18 cellular contexts compared by ENCODE assay signal in the genomic region with DNA sequence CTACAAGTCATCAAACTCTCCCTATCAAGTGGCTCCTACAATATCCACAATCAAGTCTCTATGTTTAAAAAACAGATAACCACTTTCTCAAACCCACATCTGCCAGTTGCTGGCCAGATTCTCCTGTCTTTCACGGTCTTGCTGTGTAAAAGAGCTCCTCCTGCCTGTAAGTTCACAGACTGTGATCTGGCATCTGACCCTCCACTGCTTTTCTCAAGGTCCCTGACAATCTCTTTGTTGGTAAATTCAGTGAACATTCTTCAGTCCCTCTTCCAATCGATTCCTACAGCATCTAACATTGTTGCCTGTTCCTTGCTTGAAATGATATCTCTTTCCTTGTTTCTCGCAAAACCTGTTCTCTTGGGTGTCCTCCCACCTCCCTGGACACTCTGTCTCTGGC. TPM values are rescaled to one million over a fixed set of nuclear protein-coding genes. Genes with fewer than 3 reads are reported as not detected.
A peak's percentile ranks its signal among the peaks of the same experiment; 100 is the strongest.
DNase-seq lines count a peak whose midpoint lies in the region; ATAC-seq, FAIRE-seq and TF ChIP-seq lines count a peak whose summit lies in the region.
"Had no signal": no experiment of that assay in that cellular context is flagged by ENCODE, and none has a peak within 500 bp of the region (broad histone marks: within the 10 kb centered on the region; RNA-seq: fewer than 3 reads in every experiment).

No MANE protein-coding gene starts in this region.

- peaks cover 3 to 7% (median 6%) of the 10 kb centered on the region in 3 donors for H3K27me3 Mint-ChIP-seq in CD14-positive monocyte (ENCODE audit: low read depth in 3 of 3)

- TF ChIP-seq EP300 in HepG2 (IDR thresholded peaks at IDR 0.05; ENCODE audit: low read depth in 2 of 2, low read length in 2 of 2) (no peak), HepG2 (CRISPR knock-in tag; IDR thresholded peaks at IDR 0.05; ENCODE audit: borderline replicate concordance) (no peak)

- H3K4me3 Mint-ChIP-seq in CD14-positive monocyte = no peak overlapping the region

- no peaks in the 10 kb centered on the region for H3K9me2 ChIP-seq in PC-3 (replicated peaks; ENCODE audit: low read length)

- H3K27ac Mint-ChIP-seq in CD14-positive monocyte = no peak overlapping the region

- intact Hi-C loops in left cardiac atrium (cut with DNase I) = loop anchor here (5.0 to 10.0 kb wide), 3 partner anchors 45 to 228 kb away; no protein-coding TSS in a partner anchor
- intact Hi-C loops in PC-3 (cut with micrococcal nuclease) = loop anchor here (5.0 kb wide), 1 partner anchor 55 kb away; no protein-coding TSS in a partner anchor
- intact Hi-C loops in CD14-positive monocyte (cut with micrococcal nuclease) = no loop called here
- intact Hi-C loops in HepG2 (cut with micrococcal nuclease; ENCODE audit: unreplicated experiment) = no loop called here

- FAIRE-seq in HepG2 (lab: Jason Lieb, UNC) = no peak

- H3K79me2 ChIP-seq in PC-3 (ENCODE audit: low read length) (no peaks in the 10 kb centered on the region), HepG2 (ENCODE audit: insufficient read depth, low read length) (no peaks in the 10 kb centered on the region)

- no peaks in the 10 kb centered on the region for H3K9me3 ChIP-seq in cardiac muscle cell (ENCODE audit: low read depth)
- H3K9me3 ChIP-seq in PC-3 (ENCODE audit: low read length) = no peaks in the 10 kb centered on the region
- H3K9me3 ChIP-seq in skeletal muscle tissue (ENCODE audit: control insufficient read depth in 3 of 3, low read length in 3 of 3) = no peaks in the 10 kb centered on the region
- no peaks in the 10 kb centered on the region for H3K9me3 ChIP-seq in HepG2 (ENCODE audit: low read length)

- H3K4me1 ChIP-seq in cardiac muscle cell (ENCODE audit: low read depth) (peaks cover 10% of the 10 kb centered on the region), PC-3 (ENCODE audit: insufficient read depth, low read length) (peaks cover 15% of the 10 kb centered on the region), skeletal muscle tissue (ENCODE audit: control insufficient read depth in 3 of 3, insufficient read depth in 3 of 3, low read length in 3 of 3) (peaks cover 7 to 27% (median 11%) of the 10 kb centered on the region in 3 donors), HepG2 (ENCODE audit: insufficient read depth, low read length) (no peaks in the 10 kb centered on the region)

- POLR2A ChIA-PET in PC-3 (lab: Charles Lee; ENCODE audit: unreplicated experiment) = no interaction called here
- POLR2A ChIA-PET in HepG2 (lab: Yijun Ruan, JAX) = no interaction called here

- DNase-seq in cardiac muscle cell (ENCODE audit: low read depth in 1 of 2, low spot score in 1 of 2) = peak; percentile 23 to 42
- no peak for DNase-seq in left cardiac atrium
- peak; percentile 37 for DNase-seq in PC-3
- DNase-seq in fibroblast of pulmonary artery (ENCODE audit: low read depth) = no peak
- DNase-seq in CD14-positive monocyte (ENCODE audit: low spot score) = no peak
- DNase-seq in HepG2 (ENCODE audit: low spot score) = no peak
- DNase-seq: activated gamma-delta T cell treated with Interleukin-2 at 50 U/mL for 16 hours; effector CD4-positive, alpha-beta T cell; foreskin melanocyte; HCEC 1CT; Kasumi-1; NCI-H1694; posterior cingulate gyrus; substantia nigra had no signal

- peak overlapping the region; percentile 18 for H3K27ac ChIP-seq in cardiac muscle cell
- no peak overlapping the region for H3K27ac ChIP-seq in PC-3 (ENCODE audit: low read length)
- peak overlapping the region; percentile 45 for H3K27ac ChIP-seq in skeletal muscle tissue (ENCODE audit: low read depth, low read length)
- H3K27ac ChIP-seq in HepG2 (ENCODE audit: extremely low read length, insufficient read depth, low read length) = no peak overlapping the region

- no peak for TF ChIP-seq POLR2A in HepG2 (IDR thresholded peaks at IDR 0.05; ENCODE audit: insufficient read depth in 1 of 2, low read depth in 2 of 2, low read length in 2 of 2)

- H4K20me1 ChIP-seq in PC-3 (ENCODE audit: low read length) (no peaks in the 10 kb centered on the region), HepG2 (ENCODE audit: insufficient read depth, low read length) (no peaks in the 10 kb centered on the region)

- H3K4me3 ChIP-seq in cardiac muscle cell (no peak overlapping the region), PC-3 (ENCODE audit: low read length) (no peak overlapping the region), fibroblast of pulmonary artery (replicated peaks; ENCODE audit: low read depth, low read length) (no peak overlapping the region), skeletal muscle tissue (ENCODE audit: low read length in 3 of 3) (peak overlapping the region in 1 of 3 donors; percentile 45), HepG2 (replicated peaks in 1 of 3; ENCODE audit: insufficient read depth in 1 of 3, low read depth in 2 of 3, low read length in 3 of 3) (no peak overlapping the region)

- H3K36me3 ChIP-seq in cardiac muscle cell (no peaks in the 10 kb centered on the region), PC-3 (ENCODE audit: low read depth, low read length) (no peaks in the 10 kb centered on the region), skeletal muscle tissue (ENCODE audit: control insufficient read depth in 3 of 3, insufficient read depth in 3 of 3, low read length in 3 of 3) (no peaks in the 10 kb centered on the region), HepG2 (replicated peaks in 1 of 2; ENCODE audit: control insufficient read depth in 1 of 2, insufficient read depth in 2 of 2, low read length in 2 of 2) (no peaks in the 10 kb centered on the region)

- no peaks in the 10 kb centered on the region for H3K4me1 Mint-ChIP-seq in CD14-positive monocyte

- H2AFZ ChIP-seq in PC-3 (ENCODE audit: low read length) (no peak overlapping the region), HepG2 (ENCODE audit: low read length) (no peak overlapping the region)

- no peak for ATAC-seq in left cardiac atrium
- peak; percentile 44 for ATAC-seq in PC-3
- ATAC-seq in HG02642 (IDR thresholded peaks at IDR 0.05; ENCODE audit: poor library complexity, unreplicated experiment) = no peak
- ATAC-seq in HepG2 = no peak; the same call in 1 of the 3 replicates

- TF ChIP-seq RAD21 in HepG2 (CRISPR knock-in tag; IDR thresholded peaks at IDR 0.05) = no peak

- H3F3A ChIP-seq in PC-3 (ENCODE audit: low read length, unreplicated experiment) = no peaks in the 10 kb centered on the region

- no peaks in the 10 kb centered on the region for H3K9me3 Mint-ChIP-seq in CD14-positive monocyte

- TF ChIP-seq CTCF in cardiac muscle cell (IDR thresholded peaks at IDR 0.05; ENCODE audit: low read depth, low read length) = peak; percentile 7
- peak; percentile 19; the same call in 1 of the 2 replicates for TF ChIP-seq CTCF in PC-3 (conservative IDR thresholded peaks at IDR 0.05; ENCODE audit: low read depth, low read length)
- TF ChIP-seq CTCF in fibroblast of pulmonary artery (IDR thresholded peaks at IDR 0.05; ENCODE audit: low read length, missing control alignments) = peak; percentile 9
- TF ChIP-seq CTCF in CD14-positive monocyte (IDR thresholded peaks at IDR 0.05) = no peak
- no peak for TF ChIP-seq CTCF in HepG2 (CRISPR knock-in tag; IDR thresholded peaks at IDR 0.05)

- no peaks in the 10 kb centered on the region for H3K36me3 Mint-ChIP-seq in CD14-positive monocyte

- in situ Hi-C loops in HepG2 (cut with HindIII; ENCODE audit: extremely low pct_ligation_motif_present, low pct_unique_long_range_greater_than_20kb) = loop anchor here (10.0 kb wide), 1 partner anchor 228 kb away; no protein-coding TSS in a partner anchor

- WGBS in HepG2 (ENCODE audit: low lambda C conversion rate) = 12% methylated on average over 3 of the region's 3 CpGs

- CTCF ChIA-PET in PC-3 (lab: Charles Lee) = interaction anchor here (0.5 to 2.0 kb wide), 5 partner anchors 45 to 241 kb away, joined by 3 to 6 read pairs (median 4); no protein-coding TSS in a partner anchor
- CTCF ChIA-PET in HepG2 (lab: Yijun Ruan, JAX; ENCODE audit: low intra/inter-chr PET ratio, low total read pairs) = interaction anchor here (1.6 kb wide), 1 partner anchor 64 kb away, joined by 4 read pairs; no protein-coding TSS in a partner anchor

- H3K9ac ChIP-seq in PC-3 (ENCODE audit: low read length) (no peak overlapping the region), skeletal muscle tissue (ENCODE audit: low read depth in 1 of 3, low read length in 3 of 3) (peak overlapping the region in 2 of 3 donors; percentile 45 to 46), HepG2 (ENCODE audit: insufficient read depth, low read depth, low read length) (no peak overlapping the region)

- H3K27me3 ChIP-seq in cardiac muscle cell (no peaks in the 10 kb centered on the region), PC-3 (ENCODE audit: low read length) (no peaks in the 10 kb centered on the region), skeletal muscle tissue (ENCODE audit: control insufficient read depth in 3 of 3, insufficient read depth in 3 of 3, low read length in 3 of 3) (no peaks in the 10 kb centered on the region), HepG2 (ENCODE audit: control insufficient read depth in 1 of 2, insufficient read depth in 2 of 2, low read length in 2 of 2) (no peaks in the 10 kb centered on the region)

- no peak overlapping the region for H3K4me2 ChIP-seq in PC-3 (ENCODE audit: low read length)
- no peak overlapping the region for H3K4me2 ChIP-seq in HepG2 (ENCODE audit: low read depth, low read length)

- BruUV-seq in PC-3 (replicated peaks; lab: Mats Ljungman, UMichigan) = no TSS peak
- BruUV-seq in HepG2 (replicated peaks; lab: Mats Ljungman, UMichigan) = no TSS peak

RNA-seq across cellular contexts. Expression of gene LMOD2, which starts 18.5 kb away (rescaled TPM):
- 19.7 and 24.3 TPM in 2 replicates for total RNA-seq in cardiac muscle cell
- 13.6 and 19.8 TPM in 2 replicates for polyA plus RNA-seq in cardiac muscle cell
- total RNA-seq in left cardiac atrium = 100 to 1,000 TPM; 220 to 376 TPM
- not detected in 2 replicates for total RNA-seq in PC-3 (2014; rRNA removed)
- 34.4 TPM for total RNA-seq in skeletal muscle tissue
- polyA plus RNA-seq in CD14-positive monocyte = under 1 TPM in 1 of 2 donors, not detected in 1; 0.09 TPM
- total RNA-seq in HepG2 (2016; rRNA removed; fragmentation: Illumina TruSeq; extraction: Trizol) = not detected in 2 replicates
- total RNA-seq in HepG2 (2016; cell fraction: cytosol; rRNA removed; fragmentation: Illumina TruSeq; extraction: Trizol; ENCODE audit: low read depth) = not detected in 2 replicates
- not detected in 2 replicates for total RNA-seq in HepG2 (2016; cell fraction: insoluble cytoplasmic fraction; rRNA removed; fragmentation: Illumina TruSeq; extraction: Trizol)
- not detected in 2 replicates for total RNA-seq in HepG2 (2016; cell fraction: membrane; rRNA removed; fragmentation: Illumina TruSeq; extraction: Trizol)
- not detected in 2 replicates for total RNA-seq in HepG2 (2016; cell fraction: nucleus; rRNA removed; fragmentation: Illumina TruSeq; extraction: Trizol)
- polyA plus RNA-seq in HepG2 (2011; rRNA removed) = not detected in 2 replicates
- not detected in 2 replicates for polyA plus RNA-seq in HepG2 (2011; cell fraction: cytosol; rRNA removed)
- polyA plus RNA-seq in HepG2 (2011; cell fraction: nucleus; rRNA removed) = not detected in 2 replicates
- polyA plus RNA-seq in HepG2 (2012) = not detected in 2 replicates
- polyA plus RNA-seq in HepG2 (2016; cell fraction: cytosol; fragmentation: Illumina TruSeq; extraction: Trizol; ENCODE audit: low read depth) = not detected in 2 replicates
- not detected in 2 replicates for polyA plus RNA-seq in HepG2 (2016; cell fraction: insoluble cytoplasmic fraction; fragmentation: Illumina TruSeq; extraction: Trizol; ENCODE audit: low read depth)
- polyA plus RNA-seq in HepG2 (2016; cell fraction: membrane; fragmentation: Illumina TruSeq; extraction: Trizol; ENCODE audit: low read depth) = not detected in 2 replicates
- not detected in 2 replicates for polyA plus RNA-seq in HepG2 (2016; cell fraction: nucleus; fragmentation: Illumina TruSeq; extraction: Trizol; ENCODE audit: insufficient read depth, low read depth)
- not detected in 2 replicates for polyA minus RNA-seq in HepG2 (2011; rRNA and poly(A)+ RNA removed; ENCODE audit: low replicate concordance)
- polyA minus RNA-seq in HepG2 (2011; cell fraction: cytosol; rRNA and poly(A)+ RNA removed) = not detected in 2 replicates
- not detected in 2 replicates for polyA minus RNA-seq in HepG2 (2011; cell fraction: nucleus; rRNA and poly(A)+ RNA removed)
- total RNA-seq: activated CD8-positive, alpha-beta memory T cell treated with anti-CD3 and anti-CD28 coated beads for 36 hours; mononuclear cell had no signal

RNA-seq across cellular contexts. Expression of gene ASB15, which starts 35.6 kb away (rescaled TPM):
- total RNA-seq in cardiac muscle cell (not detected in 2 replicates), left cardiac atrium (10 to 100 TPM; 18.9 to 34.3 TPM), PC-3 (2014; rRNA removed) (not detected in 2 replicates), skeletal muscle tissue (2.6 TPM), HepG2 (2016; rRNA removed; fragmentation: Illumina TruSeq; extraction: Trizol) (not detected in 2 replicates)
- polyA plus RNA-seq in cardiac muscle cell (not detected in 2 replicates), CD14-positive monocyte (not detected), HepG2 (2011; rRNA removed) (not detected in 2 replicates)
- total RNA-seq in HepG2 (2016; cell fraction: cytosol; rRNA removed; fragmentation: Illumina TruSeq; extraction: Trizol; ENCODE audit: low read depth) = not detected in 2 replicates
- not detected in 2 replicates for total RNA-seq in HepG2 (2016; cell fraction: insoluble cytoplasmic fraction; rRNA removed; fragmentation: Illumina TruSeq; extraction: Trizol)
- not detected in 2 replicates for total RNA-seq in HepG2 (2016; cell fraction: membrane; rRNA removed; fragmentation: Illumina TruSeq; extraction: Trizol)
- not detected in 2 replicates for total RNA-seq in HepG2 (2016; cell fraction: nucleus; rRNA removed; fragmentation: Illumina TruSeq; extraction: Trizol)
- not detected in 2 replicates for polyA plus RNA-seq in HepG2 (2011; cell fraction: cytosol; rRNA removed)
- polyA plus RNA-seq in HepG2 (2011; cell fraction: nucleus; rRNA removed) = not detected in 2 replicates
- not detected in 2 replicates for polyA plus RNA-seq in HepG2 (2012)
- not detected in 2 replicates for polyA plus RNA-seq in HepG2 (2016; cell fraction: cytosol; fragmentation: Illumina TruSeq; extraction: Trizol; ENCODE audit: low read depth)
- not detected in 2 replicates for polyA plus RNA-seq in HepG2 (2016; cell fraction: insoluble cytoplasmic fraction; fragmentation: Illumina TruSeq; extraction: Trizol; ENCODE audit: low read depth)
- polyA plus RNA-seq in HepG2 (2016; cell fraction: membrane; fragmentation: Illumina TruSeq; extraction: Trizol; ENCODE audit: low read depth) = not detected in 2 replicates
- polyA plus RNA-seq in HepG2 (2016; cell fraction: nucleus; fragmentation: Illumina TruSeq; extraction: Trizol; ENCODE audit: insufficient read depth, low read depth) = not detected in 2 replicates
- polyA minus RNA-seq in HepG2 (2011; rRNA and poly(A)+ RNA removed; ENCODE audit: low replicate concordance) = not detected in 2 replicates
- not detected in 2 replicates for polyA minus RNA-seq in HepG2 (2011; cell fraction: cytosol; rRNA and poly(A)+ RNA removed)
- polyA minus RNA-seq in HepG2 (2011; cell fraction: nucleus; rRNA and poly(A)+ RNA removed) = not detected in 2 replicates
- total RNA-seq: activated CD8-positive, alpha-beta memory T cell treated with anti-CD3 and anti-CD28 coated beads for 36 hours; mononuclear cell had no signal

Comparison
In these comparisons a context has a peak if more than half of its experiments do, and no peak if none do; other contexts are left out.
1. DNase-seq: peak in cardiac muscle cell (2 of 2) and PC-3 (single experiment); none in left cardiac atrium (single experiment), fibroblast of pulmonary artery (single experiment), CD14-positive monocyte (single experiment) and HepG2 (single experiment).
2. H3K27ac ChIP-seq: peak in cardiac muscle cell (single experiment) and skeletal muscle tissue (single experiment); none in PC-3 (single experiment) and HepG2 (single experiment).
3. CTCF ChIP-seq: peak in cardiac muscle cell (single experiment), PC-3 (single experiment) and fibroblast of pulmonary artery (single experiment); none in CD14-positive monocyte (single experiment) and HepG2 (single experiment).
4. H3K9ac ChIP-seq: peak in skeletal muscle tissue (2 of 3); none in PC-3 (single experiment) and HepG2 (single experiment).
5. RNA of gene LMOD2, which starts 18.5 kb away (total RNA-seq): 220 to 376 TPM in left cardiac atrium, 34.4 TPM in skeletal muscle tissue (single experiment) and 19.7 to 24.3 TPM in cardiac muscle cell; not detected in PC-3 and not detected in HepG2; every median in the first group is over 10 times any median in the second.
6. intact Hi-C loops: an anchor here in left cardiac atrium (5.0 to 10.0 kb wide) and PC-3 (5.0 kb wide); none called in CD14-positive monocyte and HepG2.